ENCODE assay signal across 33 cellular contexts in the genomic region with DNA sequence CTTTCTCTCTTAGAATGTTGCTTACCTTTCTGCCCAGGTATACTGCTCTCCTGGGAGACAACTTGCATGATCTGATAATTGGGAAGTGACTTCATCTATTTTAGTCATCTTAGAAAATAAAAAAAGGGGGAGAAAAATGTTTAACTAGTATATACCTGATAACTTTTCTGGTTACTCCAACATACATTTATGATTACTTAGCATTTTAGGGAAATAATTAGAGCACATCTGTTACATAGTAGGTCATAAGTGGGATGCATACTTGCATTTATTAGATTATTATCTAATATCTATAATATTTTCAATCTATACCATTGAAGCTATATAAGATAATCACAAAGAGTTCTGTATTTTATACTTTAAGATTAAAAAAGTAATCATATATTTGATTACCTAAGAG.
"Had no signal": no experiment of that assay in that cellular context is flagged by ENCODE, and none has a peak within 500 bp of the region (broad histone marks: within the 10 kb centered on the region; RNA-seq: fewer than 3 reads in every experiment).

No MANE protein-coding gene starts in this region.

- H3K4me3 ChIP-seq: adrenal gland, body of pancreas, breast epithelium had no signal

- H3K27ac ChIP-seq: body of pancreas, brain microvascular endothelial cell, breast epithelium, VCaP had no signal

- FAIRE-seq: astrocyte, TTC549 had no signal

- H3K4me1 ChIP-seq: body of pancreas, breast epithelium had no signal

- DNase-seq: activated B cell treated with CpG ODN at 0.5 μM for 24 hours; activated CD4-positive, alpha-beta memory T cell treated with anti-CD3 and anti-CD28 coated beads for 36 hours; activated CD4-positive, alpha-beta T cell treated with anti-CD3 and anti-CD28 coated beads for 4 hours; activated CD4-positive, alpha-beta T cell treated with anti-CD3 and anti-CD28 coated beads, Interleukin-2, amount 10 ng/mL, durations not matched to agents 24 days and 14 days; activated CD4-positive, alpha-beta T cell treated with anti-CD3 and anti-CD28 coated beads, Interleukin-2, amount 50 U/mL, for 1 hour; activated CD4-positive, alpha-beta T cell treated with anti-CD3 and anti-CD28 coated beads, Interleukin-2, amount 50 U/mL, for 4 hours; activated CD4-positive, CD25-positive, alpha-beta regulatory T cell treated with anti-CD3 and anti-CD28 coated beads, Interleukin-2, amount 50 U/mL, for 72 hours; activated CD8-positive, alpha-beta memory T cell treated with anti-CD3 and anti-CD28 coated beads, Interleukin-2, amount 50 U/mL, for 4 hours; activated CD8-positive, alpha-beta T cell treated with anti-CD3 and anti-CD28 coated beads for 36 hours; activated effector memory CD4-positive, alpha-beta T cell treated with anti-CD3 and anti-CD28 coated beads, Interleukin-2, amount 50 U/mL, for 16 hours; activated gamma-delta T cell treated with Interleukin-2 at 50 U/mL for 16 hours; activated naive CD4-positive, alpha-beta T cell; activated naive CD4-positive, alpha-beta T cell treated with anti-CD3 and anti-CD28 coated beads for 36 hours; activated naive CD4-positive, alpha-beta T cell treated with anti-CD3 and anti-CD28 coated beads, Interleukin-2, amount 50 U/mL, for 16 hours; activated naive CD8-positive, alpha-beta T cell treated with anti-CD3 and anti-CD28 coated beads for 36 hours; activated T-cell treated with anti-CD3 and anti-CD28 coated beads for 4 hours; activated T-cell treated with anti-CD3 and anti-CD28 coated beads, Interleukin-2, amount 50 U/mL, for 1 hour; activated T-cell treated with anti-CD3 and anti-CD28 coated beads, Interleukin-2, amount 50 U/mL, for 4 hours; activated T-cell treated with anti-CD3 and anti-CD28 coated beads, Interleukin-2, amount 50 U/mL, for 72 hours; amniotic stem cell; aorta; body of pancreas; brain microvascular endothelial cell; central memory CD4-positive, alpha-beta T cell; T-helper 17 cell; T-helper 9 cell had no signal

- H3K9me3 ChIP-seq: adrenal gland, body of pancreas, breast epithelium had no signal

- H3K36me3 ChIP-seq: adrenal gland, brain microvascular endothelial cell, breast epithelium had no signal

- ATAC-seq: activated CD8-positive, alpha-beta T cell treated with anti-CD3 and anti-CD28 coated beads for 36 hours; activated naive CD4-positive, alpha-beta T cell treated with anti-CD3 and anti-CD28 coated beads, Interleukin-2, amount 50 U/mL, for 72 hours; activated T-cell treated with anti-CD3 and anti-CD28 coated beads, Interleukin-2, amount 50 U/mL, for 4 hours; activated T-cell treated with anti-CD3 and anti-CD28 coated beads, Interleukin-2, amount 50 U/mL, for 72 hours; activated T-helper 17 cell treated with anti-CD3 and anti-CD28 coated beads, Interleukin-2, amount 50 U/mL, for 72 hours; body of pancreas; T-helper 17 cell had no signal

- H3K27me3 ChIP-seq: adrenal gland, body of pancreas, brain microvascular endothelial cell, breast epithelium had no signal
